Comparison of ENCODE assay signal across 1 cellular context in genomic region chr9:99222416-99223280, GRCh38.
TF ChIP-seq lines count a peak whose summit lies in the region.

No MANE protein-coding gene starts in this region.

TF ChIP-seq in HepG2, 621 proteins besides CTCF, POLR2A, EP300 and RAD21 (continued from another document and continues in another):
- TF ChIP-seq ZNF281 (CRISPR knock-in tag; IDR thresholded peaks at IDR 0.05; ENCODE audit: borderline replicate concordance): no peak
- 0 out of 2 replicates have a peak, but pooled peaks have one; percentile 12 for TF ChIP-seq KDM4B (CRISPR knock-in tag; IDR thresholded peaks at IDR 0.05)
- 0 out of 2 replicates have a peak, but pooled peaks have one; percentile 71 for TF ChIP-seq ZNF558 (CRISPR knock-in tag; IDR thresholded peaks at IDR 0.05; ENCODE audit: borderline replicate concordance)
- TF ChIP-seq ARNT2 (CRISPR knock-in tag; IDR thresholded peaks at IDR 0.05; ENCODE audit: low read depth): no peak
- TF ChIP-seq ZNF30 (CRISPR knock-in tag; IDR thresholded peaks at IDR 0.05): 0 out of 2 replicates have a peak, but pooled peaks have one; percentile 39
- TF ChIP-seq SIX4 (CRISPR knock-in tag; IDR thresholded peaks at IDR 0.05): no peak
- 0 out of 2 replicates have a peak, but pooled peaks have one; percentile 20 for TF ChIP-seq ZNF225 (CRISPR knock-in tag; IDR thresholded peaks at IDR 0.05)
- no peak for TF ChIP-seq SNAPC4 (CRISPR knock-in tag; IDR thresholded peaks at IDR 0.05)
- TF ChIP-seq MEIS2 (CRISPR knock-in tag; IDR thresholded peaks at IDR 0.05): no peak
- TF ChIP-seq ZBTB44 (CRISPR knock-in tag; IDR thresholded peaks at IDR 0.05): no peak
- no peak for TF ChIP-seq TOE1 (CRISPR knock-in tag; IDR thresholded peaks at IDR 0.05)
- peak; percentile 45 for TF ChIP-seq ZNF687 (CRISPR knock-in tag; IDR thresholded peaks at IDR 0.05)
- 0 out of 2 replicates have a peak, but pooled peaks have one; percentile 12 for TF ChIP-seq ZBTB14 (CRISPR knock-in tag; IDR thresholded peaks at IDR 0.05)
- no peak for TF ChIP-seq PREB (CRISPR knock-in tag; IDR thresholded peaks at IDR 0.05)
- TF ChIP-seq ZNF143 (CRISPR knock-in tag; IDR thresholded peaks at IDR 0.05): no peak
- no peak for TF ChIP-seq POGK (CRISPR knock-in tag; conservative IDR thresholded peaks at IDR 0.05)
- 0 out of 2 replicates have a peak, but pooled peaks have one; percentile 14 for TF ChIP-seq NCOA2 (CRISPR knock-in tag; IDR thresholded peaks at IDR 0.05)
- TF ChIP-seq MAX (IDR thresholded peaks at IDR 0.05): peak; percentile 20; the same call in 1 of the 2 replicates
- TF ChIP-seq ZXDC (CRISPR knock-in tag; IDR thresholded peaks at IDR 0.05): no peak
- 0 out of 2 replicates have a peak, but pooled peaks have one; percentile 2 for TF ChIP-seq ZBTB21 (CRISPR knock-in tag; IDR thresholded peaks at IDR 0.05)
- TF ChIP-seq ERF (CRISPR knock-in tag; IDR thresholded peaks at IDR 0.05): no peak
- TF ChIP-seq DDIT3 (CRISPR knock-in tag; IDR thresholded peaks at IDR 0.05): no peak
- no peak for TF ChIP-seq GRHL1 (CRISPR knock-in tag; conservative IDR thresholded peaks at IDR 0.05)
- TF ChIP-seq ZBTB8A (CRISPR knock-in tag; IDR thresholded peaks at IDR 0.05; ENCODE audit: borderline replicate concordance, low read depth): no peak
- TF ChIP-seq YEATS4 (CRISPR knock-in tag; IDR thresholded peaks at IDR 0.05; ENCODE audit: borderline replicate concordance): no peak; the same call in 1 of the 2 replicates
- TF ChIP-seq HOXA5 (CRISPR knock-in tag; IDR thresholded peaks at IDR 0.05): no peak
- TF ChIP-seq IRF9 (CRISPR knock-in tag; IDR thresholded peaks at IDR 0.05; ENCODE audit: borderline replicate concordance): 0 out of 2 replicates have a peak, but pooled peaks have one; percentile 57
